ENCODE assay signal across 8 cellular contexts in the genomic region with DNA sequence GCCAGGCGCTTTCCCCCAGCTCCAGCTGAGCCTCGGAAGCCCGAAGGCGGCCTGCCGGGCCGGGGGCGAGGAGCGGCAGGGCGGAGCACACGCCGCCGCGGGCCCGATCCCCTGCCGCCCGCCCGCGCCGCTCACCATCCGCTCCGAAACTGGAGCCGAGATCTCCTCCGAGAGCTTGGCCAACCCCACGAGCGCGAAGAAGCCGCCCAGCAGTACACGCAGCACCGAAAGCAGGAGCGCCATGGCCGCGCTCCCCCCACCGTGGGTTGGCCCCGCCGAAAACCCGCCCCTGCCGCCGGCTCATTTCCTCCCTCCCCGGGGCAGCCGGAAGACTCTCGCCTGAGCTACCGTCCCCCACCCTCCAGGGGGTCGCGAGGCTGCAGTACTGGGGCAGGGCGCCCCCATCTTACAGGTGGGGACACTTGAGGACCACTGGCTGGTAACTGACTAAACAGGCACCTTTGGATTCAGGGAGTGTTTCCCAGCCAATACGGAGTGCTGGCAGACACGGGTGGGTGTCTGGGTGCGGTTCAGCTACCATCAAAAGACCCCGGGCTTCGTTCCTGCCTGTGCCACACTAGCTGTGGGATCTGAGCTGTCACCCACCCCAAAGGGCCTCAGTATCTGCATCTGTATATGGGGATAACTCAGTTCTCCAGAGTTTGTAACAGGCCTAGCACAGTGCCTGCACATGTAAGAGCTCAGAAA. TPM values are rescaled to one million over a fixed set of nuclear protein-coding genes. Genes with fewer than 3 reads are reported as not detected.
DNase-seq lines count a peak whose midpoint lies in the region; ATAC-seq and TF ChIP-seq lines count a peak whose summit lies in the region.

Gene TMEM35B (minus strand): TSS at position 285 of the 708 bp plus-strand sequence. CDS start 42 bp downstream, at position 243.

- peaks cover 17% of the 10 kb centered on the region for H3K36me3 ChIP-seq in OCI-LY1 (ENCODE audit: insufficient read depth, low read length)
- H3K36me3 ChIP-seq in esophagus muscularis mucosa, result peaks cover 0 to 38% (median 21%) of the 10 kb centered on the region in 4 donors

- ATAC-seq in GM18907 (IDR thresholded peaks at IDR 0.05; ENCODE audit: unreplicated experiment) (peak; percentile 70), HG03139 (IDR thresholded peaks at IDR 0.05; ENCODE audit: unreplicated experiment) (peak; percentile 76)
- peak; percentile 94 to 95 for ATAC-seq in activated T-cell treated with anti-CD3 and anti-CD28 coated beads, Interleukin-2, amount 50 U/mL, for 4 hours

- no peaks in the 10 kb centered on the region for H3K27me3 Mint-ChIP-seq in activated T-cell treated with anti-CD3 and anti-CD28 coated beads, Interleukin-2, amount 50 U/mL, for 4 hours (ENCODE audit: low read depth)

- H3K4me3 Mint-ChIP-seq in activated T-cell treated with anti-CD3 and anti-CD28 coated beads, Interleukin-2, amount 50 U/mL, for 4 hours, result peak within 1 kb of the TSS; percentile 98

- no peaks in the 10 kb centered on the region for H4K20me1 ChIP-seq in OCI-LY1 (ENCODE audit: insufficient read depth, low read length)

- intact Hi-C loops in esophagus muscularis mucosa (cut with DNase I), result loop anchor here (10.0 kb wide), 1 partner anchor 130 kb away; the partner anchor contains the start of gene SMIM12

- no peaks in the 10 kb centered on the region for H3F3A ChIP-seq in OCI-LY1 (ENCODE audit: insufficient read depth, low read length)

- H2AFZ ChIP-seq in OCI-LY1 (ENCODE audit: low read length), result no peak within 1 kb of the TSS

- H3K4me3 ChIP-seq in OCI-LY1 (ENCODE audit: low read depth, low read length, poor library complexity, severe bottlenecking), result peak within 1 kb of the TSS; percentile 78
- peak within 1 kb of the TSS; percentile 79 to 95 (median 89) for H3K4me3 ChIP-seq in esophagus muscularis mucosa

- H3K79me2 ChIP-seq in OCI-LY1 (ENCODE audit: insufficient read depth, low read length), result no peaks in the 10 kb centered on the region

- TF ChIP-seq CTCF in OCI-LY1 (IDR thresholded peaks at IDR 0.05; ENCODE audit: low read length) (peak; percentile 25; the same call in 1 of the 2 replicates), esophagus muscularis mucosa (IDR thresholded peaks at IDR 0.05) (peak in 2 of 3 experiments; percentile 11 to 32)

- peak within 1 kb of the TSS; percentile 82 for H3K9ac ChIP-seq in OCI-LY1 (ENCODE audit: low read length)

- H3K4me2 ChIP-seq in OCI-LY1 (ENCODE audit: low read length), result peak within 1 kb of the TSS; percentile 98

- TF ChIP-seq EP300 in esophagus muscularis mucosa (IDR thresholded peaks at IDR 0.05), result no peak

- peak; percentile 89 for DNase-seq in AG20443 (ENCODE audit: low spot score)
- DNase-seq in activated T-cell treated with anti-CD3 and anti-CD28 coated beads, Interleukin-2, amount 50 U/mL, for 4 hours, result peak; percentile 74
- no peak for DNase-seq in esophagus muscularis mucosa (ENCODE audit: extremely low spot score)
- peak; percentile 65 for DNase-seq in myocyte (ENCODE audit: low read depth)
- DNase-seq in stimulated activated CD8-positive, alpha-beta memory T cell treated with anti-CD3 and anti-CD28 coated beads, Interleukin-7, amount 100 ng/mL, for 4 hours (ENCODE audit: low read depth in 2 of 2), result peak; percentile 56 to 73

- peaks cover 12% of the 10 kb centered on the region for H3K36me3 Mint-ChIP-seq in activated T-cell treated with anti-CD3 and anti-CD28 coated beads, Interleukin-2, amount 50 U/mL, for 4 hours (ENCODE audit: insufficient read depth)

- WGBS in esophagus muscularis mucosa, result 0% methylated on average over 4 of the region's 50 CpGs

- no peaks in the 10 kb centered on the region for H3K9me3 Mint-ChIP-seq in activated T-cell treated with anti-CD3 and anti-CD28 coated beads, Interleukin-2, amount 50 U/mL, for 4 hours

- peaks cover 34% of the 10 kb centered on the region for H3K4me1 ChIP-seq in OCI-LY1 (ENCODE audit: insufficient read depth, low read length, severe bottlenecking)
- H3K4me1 ChIP-seq in esophagus muscularis mucosa, result peaks cover 20 to 31% (median 25%) of the 10 kb centered on the region in 4 donors

- peaks cover 44% of the 10 kb centered on the region for H3K4me1 Mint-ChIP-seq in activated T-cell treated with anti-CD3 and anti-CD28 coated beads, Interleukin-2, amount 50 U/mL, for 4 hours (ENCODE audit: low read depth)

- H3K27me3 ChIP-seq in OCI-LY1 (ENCODE audit: insufficient read depth, low read length) (no peaks in the 10 kb centered on the region), esophagus muscularis mucosa (no peaks in the 10 kb centered on the region)

- H3K9me2 ChIP-seq in OCI-LY1 (ENCODE audit: low read depth, low read length), result no peaks in the 10 kb centered on the region

- H3K27ac ChIP-seq in OCI-LY1 (ENCODE audit: low read depth, low read length, poor library complexity, severe bottlenecking), result peak within 1 kb of the TSS; percentile 6
- peak within 1 kb of the TSS; percentile 89 to 97 (median 94) for H3K27ac ChIP-seq in esophagus muscularis mucosa (replicated peaks in 1 of 4)

- no peaks in the 10 kb centered on the region for H3K9me3 ChIP-seq in OCI-LY1 (ENCODE audit: low read length)
- H3K9me3 ChIP-seq in esophagus muscularis mucosa, result no peaks in the 10 kb centered on the region

- TF ChIP-seq POLR2A in esophagus muscularis mucosa (IDR thresholded peaks at IDR 0.05; ENCODE audit: low read depth), result peak; percentile 55

RNA-seq across cellular contexts. Expression of gene TMEM35B, which starts in this region (rescaled TPM):
- total RNA-seq in activated T-cell treated with anti-CD3 and anti-CD28 coated beads, Interleukin-2, amount 50 U/mL, for 4 hours, result 10 to 100 TPM; 14.9 to 17.4 (median 16.4) TPM
- 10 to 100 TPM; 26.1 to 38.6 (median 32.9) TPM for total RNA-seq in esophagus muscularis mucosa
- 18.7 and 26.3 TPM in 2 replicates for total RNA-seq in myocyte
- 34.5 TPM for polyA plus RNA-seq in myocyte (2012)
